In the genomic region with DNA sequence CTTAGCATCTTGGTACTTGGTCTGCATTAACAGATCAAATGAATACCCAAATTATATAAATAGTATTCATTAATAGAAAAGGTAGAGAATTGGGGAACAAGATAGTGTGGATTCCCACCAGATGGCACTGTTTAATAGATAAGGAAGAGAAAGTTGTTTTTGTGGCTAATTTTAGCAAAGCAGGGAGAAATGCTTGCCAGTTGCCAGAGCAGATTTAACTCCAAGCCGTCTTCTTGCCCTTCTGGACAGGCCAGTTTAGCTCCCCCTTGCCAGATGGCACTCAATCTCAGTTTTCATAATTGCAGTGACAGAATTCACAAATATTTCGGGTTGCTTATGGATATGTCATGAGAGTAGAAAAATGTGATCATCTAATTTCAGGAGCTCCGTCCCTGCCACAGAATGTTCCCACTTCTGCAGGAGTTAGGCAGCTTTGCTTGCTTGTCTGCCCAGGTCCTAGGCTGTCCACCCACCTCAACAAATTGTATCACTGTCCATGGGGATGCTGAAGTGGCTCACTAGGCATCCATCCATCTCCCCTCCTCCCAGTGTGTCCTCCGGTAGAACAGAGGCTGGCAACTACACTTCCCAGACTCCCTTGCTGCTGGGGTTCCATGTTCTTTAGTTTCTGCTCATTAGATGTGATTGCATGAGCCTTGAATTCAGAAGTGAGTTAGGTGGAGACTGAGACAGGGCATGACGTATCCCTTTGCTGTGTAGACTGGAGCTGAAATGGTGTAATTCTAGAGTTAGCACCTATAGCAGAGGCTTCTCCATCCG, we compare ENCODE assay signal across 8 cellular contexts. TPM values are rescaled to one million over a fixed set of nuclear protein-coding genes. Genes with fewer than 3 reads are reported as not detected.
DNase-seq lines count a peak whose midpoint lies in the region; ATAC-seq, FAIRE-seq and TF ChIP-seq lines count a peak whose summit lies in the region.

No MANE protein-coding gene starts in this region.

- H3K27me3 Mint-ChIP-seq in progenitor cell of endocrine pancreas (peaks cover 6% of the 10 kb centered on the region), T-helper 17 cell (peaks cover 40% of the 10 kb centered on the region)
- peaks cover under 1% of the 10 kb centered on the region for H3K27me3 Mint-ChIP-seq in stimulated activated naive CD8-positive, alpha-beta T cell treated with anti-CD3 and anti-CD28 coated beads, Interleukin-15, amount 100 ng/mL, for 72 hours

- no peak overlapping the region for H3K27ac ChIP-seq in HL-60 (replicated peaks)

- TF ChIP-seq CTCF in HL-60 (IDR thresholded peaks at IDR 0.05; ENCODE audit: insufficient read depth, low read length) (peak; percentile 3), fibroblast of villous mesenchyme (IDR thresholded peaks at IDR 0.05; ENCODE audit: insufficient read depth, low read depth, low read length) (peak; percentile 52), progenitor cell of endocrine pancreas (IDR thresholded peaks at IDR 0.05; ENCODE audit: unreplicated experiment) (peak; percentile 13)

- no peak for TF ChIP-seq POLR2A in H54 (IDR thresholded peaks at IDR 0.05; ENCODE audit: low read depth, low read length)

- H3K36me3 Mint-ChIP-seq in progenitor cell of endocrine pancreas (ENCODE audit: insufficient read depth) (no peaks in the 10 kb centered on the region), T-helper 17 cell (ENCODE audit: low read depth) (peaks cover 2% of the 10 kb centered on the region)

- no peak for FAIRE-seq in H54 (lab: Jason Lieb, UNC)

- peaks cover 8% of the 10 kb centered on the region for H3K4me1 Mint-ChIP-seq in progenitor cell of endocrine pancreas (ENCODE audit: low read depth)
- H3K4me1 Mint-ChIP-seq in stimulated activated naive CD8-positive, alpha-beta T cell treated with anti-CD3 and anti-CD28 coated beads, Interleukin-15, amount 100 ng/mL, for 72 hours: no peaks in the 10 kb centered on the region
- no peaks in the 10 kb centered on the region for H3K4me1 Mint-ChIP-seq in T-helper 17 cell

- H3K4me3 ChIP-seq in HL-60 (replicated peaks; ENCODE audit: insufficient read depth, low read length) (no peak overlapping the region), fibroblast of villous mesenchyme (ENCODE audit: low read depth, low read length) (peak overlapping the region; percentile 13)

- no peaks in the 10 kb centered on the region for H3K9me3 ChIP-seq in T-helper 17 cell (ENCODE audit: control insufficient read depth, low read length, poor library complexity, severe bottlenecking)

- H3K4me3 Mint-ChIP-seq in progenitor cell of endocrine pancreas (ENCODE audit: low read depth): no peak overlapping the region
- no peak overlapping the region for H3K4me3 Mint-ChIP-seq in stimulated activated naive CD8-positive, alpha-beta T cell treated with anti-CD3 and anti-CD28 coated beads, Interleukin-15, amount 100 ng/mL, for 72 hours
- H3K4me3 Mint-ChIP-seq in T-helper 17 cell: no peak overlapping the region

- ATAC-seq in stimulated activated naive CD8-positive, alpha-beta T cell treated with anti-CD3 and anti-CD28 coated beads, Interleukin-15, amount 100 ng/mL, for 72 hours: no peak
- no peak for ATAC-seq in T-helper 17 cell

- peak; percentile 81 for DNase-seq in Ammon's horn (ENCODE audit: low spot score)
- DNase-seq in HL-60 (ENCODE audit: low read depth in 1 of 2, low spot score in 1 of 2): no peak
- peak; percentile 65 for DNase-seq in SK-N-DZ (ENCODE audit: low spot score)
- DNase-seq in fibroblast of villous mesenchyme (ENCODE audit: low read depth): peak; percentile 61
- no peak for DNase-seq in progenitor cell of endocrine pancreas (ENCODE audit: low spot score, unreplicated experiment)
- no peak for DNase-seq in stimulated activated naive CD8-positive, alpha-beta T cell treated with anti-CD3 and anti-CD28 coated beads, Interleukin-15, amount 100 ng/mL, for 72 hours
- DNase-seq in T-helper 17 cell: no peak
- no peak for DNase-seq in H54 (ENCODE audit: insufficient read length, low spot score)

- H3K27ac Mint-ChIP-seq in progenitor cell of endocrine pancreas: no peak overlapping the region
- H3K27ac Mint-ChIP-seq in stimulated activated naive CD8-positive, alpha-beta T cell treated with anti-CD3 and anti-CD28 coated beads, Interleukin-15, amount 100 ng/mL, for 72 hours: no peak overlapping the region
- no peak overlapping the region for H3K27ac Mint-ChIP-seq in T-helper 17 cell

- H3K27me3 ChIP-seq in HL-60 (ENCODE audit: insufficient read depth, poor library complexity, severe bottlenecking): no peaks in the 10 kb centered on the region

- H3K9me3 Mint-ChIP-seq in progenitor cell of endocrine pancreas (ENCODE audit: low read depth): no peaks in the 10 kb centered on the region
- H3K9me3 Mint-ChIP-seq in stimulated activated naive CD8-positive, alpha-beta T cell treated with anti-CD3 and anti-CD28 coated beads, Interleukin-15, amount 100 ng/mL, for 72 hours: no peaks in the 10 kb centered on the region

RNA-seq across cellular contexts. Expression of a gene that starts 11.8 kb away (rescaled TPM):
- polyA plus RNA-seq in SK-N-DZ (2014; cell fraction: cytosol; rRNA removed): 27.8 and 31.9 TPM in 2 replicates
- 20.2 and 25.0 TPM in 2 replicates for polyA plus RNA-seq in SK-N-DZ (2014; cell fraction: nucleus; rRNA removed)
- 162 and 187 TPM in 2 replicates for total RNA-seq in fibroblast of villous mesenchyme
- total RNA-seq in progenitor cell of endocrine pancreas: 59.9 and 61.4 TPM in 2 replicates
- total RNA-seq in T-helper 17 cell: 10 to 100 TPM; 38.2 to 43.2 TPM

RNA-seq across cellular contexts. Expression of a gene that starts 32.7 kb away (rescaled TPM):
- polyA plus RNA-seq in SK-N-DZ (2014; cell fraction: cytosol; rRNA removed): 8.4 and 11.2 TPM in 2 replicates
- 7.7 and 8.7 TPM in 2 replicates for polyA plus RNA-seq in SK-N-DZ (2014; cell fraction: nucleus; rRNA removed)
- total RNA-seq in fibroblast of villous mesenchyme: 50.3 and 72.1 TPM in 2 replicates
- total RNA-seq in progenitor cell of endocrine pancreas: 71.7 and 78.7 TPM in 2 replicates
- under 1 TPM; 0.70 to 0.89 TPM for total RNA-seq in T-helper 17 cell

Comparison
In these comparisons a context has a peak if more than half of its experiments do, and no peak if none do; other contexts are left out.
1. DNase-seq: peak in Ammon's horn (single experiment), SK-N-DZ (single experiment) and fibroblast of villous mesenchyme (single experiment); none in HL-60 (0 of 2), progenitor cell of endocrine pancreas (single experiment), stimulated activated naive CD8-positive, alpha-beta T cell treated with anti-CD3 and anti-CD28 coated beads, Interleukin-15, amount 100 ng/mL, for 72 hours (0 of 2), T-helper 17 cell (0 of 3) and H54 (single experiment).
2. RNA of a gene that starts 32.7 kb away (total RNA-seq): 50.3 to 72.1 TPM in fibroblast of villous mesenchyme and 71.7 to 78.7 TPM in progenitor cell of endocrine pancreas; 0.70 to 0.89 TPM in T-helper 17 cell; every median in the first group is over 10 times any median in the second.
3. Peak in every context shown above with its lines, with median percentiles within 50 percentile points of each other: CTCF ChIP-seq.